In genomic region chr13:39448831-39449230, GRCh38 we compare ENCODE assay signal across 25 cellular contexts.
DNase-seq lines count a peak whose midpoint lies in the region; ATAC-seq and TF ChIP-seq lines count a peak whose summit lies in the region.
"Had no signal": no experiment of that assay in that cellular context is flagged by ENCODE, and none has a peak within 500 bp of the region (broad histone marks: within the 10 kb centered on the region; RNA-seq: fewer than 3 reads in every experiment).

No MANE protein-coding gene starts in this region.

- TF ChIP-seq EP300 in tibial nerve (IDR thresholded peaks at IDR 0.05): no peak

- TF ChIP-seq POLR2A in tibial nerve (IDR thresholded peaks at IDR 0.05): no peak

- POLR2A ChIA-PET in activated CD4-positive, alpha-beta T cell treated with anti-CD3 and anti-CD28 coated beads, Interleukin-2, amount 10 ng/mL, durations not matched to agents 7 days and 5 days (lab: Charles Lee): no interaction called here

- no peaks in the 10 kb centered on the region for H3K36me3 ChIP-seq in tibial nerve
- H3K36me3 ChIP-seq: colonic mucosa, esophagus squamous epithelium, right lobe of liver, upper lobe of right lung had no signal

- no peak overlapping the region for H3K27ac ChIP-seq in tibial nerve
- H3K27ac ChIP-seq: A549, colonic mucosa, esophagus squamous epithelium, right lobe of liver, SK-N-MC, upper lobe of right lung, VCaP had no signal

- peak; percentile 23 for ATAC-seq in Right ventricle myocardium superior (ENCODE audit: poor library complexity)
- no peak for ATAC-seq in GM18868 (IDR thresholded peaks at IDR 0.05; ENCODE audit: unreplicated experiment)
- ATAC-seq: A549; naive thymus-derived CD8-positive, alpha-beta T cell; Panc1; right lobe of liver; upper lobe of right lung had no signal

- H3K4me1 Mint-ChIP-seq in brain: peaks cover 66% of the 10 kb centered on the region
- H3K4me1 Mint-ChIP-seq in activated CD4-positive, alpha-beta T cell treated with anti-CD3 and anti-CD28 coated beads, Interleukin-2, amount 10 ng/mL, durations not matched to agents 7 days and 5 days: no peaks in the 10 kb centered on the region
- H3K4me1 Mint-ChIP-seq: endodermal cell had no signal

- CTCF ChIA-PET in activated CD4-positive, alpha-beta T cell treated with anti-CD3 and anti-CD28 coated beads, Interleukin-2, amount 10 ng/mL, durations not matched to agents 7 days and 5 days (lab: Charles Lee): no interaction called here

- TF ChIP-seq CTCF in brain (conservative IDR thresholded peaks at IDR 0.05): no peak
- TF ChIP-seq CTCF in tibial nerve (IDR thresholded peaks at IDR 0.05): no peak

- no peaks in the 10 kb centered on the region for H3K27me3 Mint-ChIP-seq in brain
- no peaks in the 10 kb centered on the region for H3K27me3 Mint-ChIP-seq in activated CD4-positive, alpha-beta T cell treated with anti-CD3 and anti-CD28 coated beads, Interleukin-2, amount 10 ng/mL, durations not matched to agents 7 days and 5 days

- H3K4me3 ChIP-seq in tibial nerve: no peak overlapping the region
- H3K4me3 ChIP-seq: A549, colonic mucosa, esophagus squamous epithelium, right lobe of liver, SK-N-MC, upper lobe of right lung had no signal

- no peaks in the 10 kb centered on the region for H3K9me3 ChIP-seq in tibial nerve
- H3K9me3 ChIP-seq: A549, colonic mucosa, esophagus squamous epithelium, right lobe of liver, upper lobe of right lung had no signal

- intact Hi-C loops in Right ventricle myocardium superior (cut with DNase I) (no loop called here), cardiac septum (cut with DNase I) (no loop called here)

- H3K27me3 ChIP-seq in tibial nerve: no peaks in the 10 kb centered on the region
- H3K27me3 ChIP-seq: colonic mucosa, esophagus squamous epithelium, right lobe of liver, upper lobe of right lung had no signal

- peaks cover 0 to 45% (median 17%) of the 10 kb centered on the region in 4 donors for H3K4me1 ChIP-seq in tibial nerve
- H3K4me1 ChIP-seq: A549, colonic mucosa had no signal

- WGBS in tibial nerve, 2 donors: 47 to 58% methylated on average over 3 of the region's 3 CpGs

- H3K9me3 Mint-ChIP-seq in brain: no peaks in the 10 kb centered on the region
- no peaks in the 10 kb centered on the region for H3K9me3 Mint-ChIP-seq in activated CD4-positive, alpha-beta T cell treated with anti-CD3 and anti-CD28 coated beads, Interleukin-2, amount 10 ng/mL, durations not matched to agents 7 days and 5 days
- H3K9me3 Mint-ChIP-seq: activated naive CD8-positive, alpha-beta T cell treated with anti-CD3 and anti-CD28 coated beads for 36 hours; endodermal cell; naive thymus-derived CD8-positive, alpha-beta T cell had no signal

- H3K27ac Mint-ChIP-seq in brain: peak overlapping the region in 3 of 5 experiments; percentile 45 to 62 (median 56)
- H3K27ac Mint-ChIP-seq in activated CD4-positive, alpha-beta T cell treated with anti-CD3 and anti-CD28 coated beads, Interleukin-2, amount 10 ng/mL, durations not matched to agents 7 days and 5 days: no peak overlapping the region
- H3K27ac Mint-ChIP-seq: activated naive CD8-positive, alpha-beta T cell treated with anti-CD3 and anti-CD28 coated beads for 36 hours; endodermal cell; naive thymus-derived CD8-positive, alpha-beta T cell had no signal

- peak overlapping the region in 1 of 5 experiments; percentile 34 for H3K4me3 Mint-ChIP-seq in brain
- H3K4me3 Mint-ChIP-seq in activated CD4-positive, alpha-beta T cell treated with anti-CD3 and anti-CD28 coated beads, Interleukin-2, amount 10 ng/mL, durations not matched to agents 7 days and 5 days: no peak overlapping the region
- H3K4me3 Mint-ChIP-seq: activated naive CD8-positive, alpha-beta T cell treated with anti-CD3 and anti-CD28 coated beads for 36 hours; endodermal cell; naive thymus-derived CD8-positive, alpha-beta T cell had no signal

- DNase-seq in Right ventricle myocardium superior (no peak), cardiac septum (ENCODE audit: low spot score) (no peak), left kidney (ENCODE audit: low read depth, low spot score) (peak; percentile 14), NCI-H1694 treated with DMSO at 0.1 percent for 48 hours (lab: John Stamatoyannopoulos, UW) (no peak), tibial nerve (ENCODE audit: low spot score in 2 of 2) (no peak)
- no peak for DNase-seq in activated CD4-positive, alpha-beta T cell treated with anti-CD3 and anti-CD28 coated beads, Interleukin-2, amount 10 ng/mL, durations not matched to agents 7 days and 5 days
- DNase-seq: activated naive CD8-positive, alpha-beta T cell treated with anti-CD3 and anti-CD28 coated beads for 36 hours; colonic mucosa; COR-L47; endodermal cell; esophagus squamous epithelium; mesendoderm; naive thymus-derived CD8-positive, alpha-beta T cell; NCI-H146; NCI-H2227 treated with DMSO at 0.1 percent for 48 hours; NK-92 treated with Interleukin-12 subunit alpha and Interleukin-12 subunit beta, amount 100 ng/mL, for 24 hours; right lobe of liver; T-helper 2 cell; upper lobe of right lung had no signal

- no peaks in the 10 kb centered on the region for H3K36me3 Mint-ChIP-seq in brain
- no peaks in the 10 kb centered on the region for H3K36me3 Mint-ChIP-seq in activated CD4-positive, alpha-beta T cell treated with anti-CD3 and anti-CD28 coated beads, Interleukin-2, amount 10 ng/mL, durations not matched to agents 7 days and 5 days (ENCODE audit: low read depth)
- H3K36me3 Mint-ChIP-seq: activated naive CD8-positive, alpha-beta T cell treated with anti-CD3 and anti-CD28 coated beads for 36 hours; naive thymus-derived CD8-positive, alpha-beta T cell had no signal
